Comparison of ENCODE assay signal across 16 cellular contexts in the genomic region with DNA sequence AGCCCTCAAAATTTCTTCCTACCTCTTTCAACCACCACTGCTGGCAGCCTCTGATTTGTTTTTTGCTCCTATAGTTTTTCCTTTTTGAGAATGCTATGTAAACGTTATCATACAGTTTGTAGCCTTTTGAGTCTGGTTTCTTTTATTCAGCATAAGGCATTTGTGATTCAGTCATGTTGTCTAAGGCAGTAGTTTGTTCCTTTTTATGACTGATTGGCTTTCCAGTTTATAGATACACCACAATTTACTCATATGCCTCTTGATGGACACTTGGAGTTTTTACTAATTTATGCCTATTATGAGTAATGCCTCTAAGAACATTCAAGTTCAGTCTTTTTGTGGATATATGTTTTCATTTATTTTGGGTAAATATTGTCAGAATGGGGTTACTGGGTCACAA.
"Had no signal": no experiment of that assay in that cellular context is flagged by ENCODE, and none has a peak within 500 bp of the region (broad histone marks: within the 10 kb centered on the region; RNA-seq: fewer than 3 reads in every experiment).

No MANE protein-coding gene starts in this region.

- H3K36me3 ChIP-seq: neutrophil, ovary, right atrium auricular region, sigmoid colon had no signal

- H3K27ac Mint-ChIP-seq: endodermal cell had no signal

- H3K27ac ChIP-seq: coronary artery, heart left ventricle, neutrophil, ovary, right atrium auricular region, sigmoid colon, skin epidermis had no signal

- H3K4me3 Mint-ChIP-seq: endodermal cell; naive thymus-derived CD4-positive, alpha-beta T cell had no signal

- FAIRE-seq: frontal cortex had no signal

- DNase-seq: effector CD4-positive, alpha-beta T cell; endodermal cell; heart left ventricle; hippocampal formation; kidney glomerular epithelial cell; mesendoderm; naive thymus-derived CD4-positive, alpha-beta T cell; ovary; sigmoid colon; stimulated activated naive CD4-positive, alpha-beta T cell treated with Interleukin-2 at 50 U/mL for 16 hours; trophoblast cell had no signal

- H3K4me1 ChIP-seq: heart left ventricle, right atrium auricular region had no signal

- H3K27me3 Mint-ChIP-seq: naive thymus-derived CD4-positive, alpha-beta T cell had no signal

- H3K4me3 ChIP-seq: coronary artery, heart left ventricle, ovary, right atrium auricular region, sigmoid colon, skin epidermis had no signal

- H3K27me3 ChIP-seq: heart left ventricle, neutrophil, ovary, right atrium auricular region, sigmoid colon had no signal

- ATAC-seq: heart left ventricle; naive thymus-derived CD4-positive, alpha-beta T cell had no signal

- H3K9me3 ChIP-seq: neutrophil, ovary, right atrium auricular region, sigmoid colon had no signal
